In the genomic region with DNA sequence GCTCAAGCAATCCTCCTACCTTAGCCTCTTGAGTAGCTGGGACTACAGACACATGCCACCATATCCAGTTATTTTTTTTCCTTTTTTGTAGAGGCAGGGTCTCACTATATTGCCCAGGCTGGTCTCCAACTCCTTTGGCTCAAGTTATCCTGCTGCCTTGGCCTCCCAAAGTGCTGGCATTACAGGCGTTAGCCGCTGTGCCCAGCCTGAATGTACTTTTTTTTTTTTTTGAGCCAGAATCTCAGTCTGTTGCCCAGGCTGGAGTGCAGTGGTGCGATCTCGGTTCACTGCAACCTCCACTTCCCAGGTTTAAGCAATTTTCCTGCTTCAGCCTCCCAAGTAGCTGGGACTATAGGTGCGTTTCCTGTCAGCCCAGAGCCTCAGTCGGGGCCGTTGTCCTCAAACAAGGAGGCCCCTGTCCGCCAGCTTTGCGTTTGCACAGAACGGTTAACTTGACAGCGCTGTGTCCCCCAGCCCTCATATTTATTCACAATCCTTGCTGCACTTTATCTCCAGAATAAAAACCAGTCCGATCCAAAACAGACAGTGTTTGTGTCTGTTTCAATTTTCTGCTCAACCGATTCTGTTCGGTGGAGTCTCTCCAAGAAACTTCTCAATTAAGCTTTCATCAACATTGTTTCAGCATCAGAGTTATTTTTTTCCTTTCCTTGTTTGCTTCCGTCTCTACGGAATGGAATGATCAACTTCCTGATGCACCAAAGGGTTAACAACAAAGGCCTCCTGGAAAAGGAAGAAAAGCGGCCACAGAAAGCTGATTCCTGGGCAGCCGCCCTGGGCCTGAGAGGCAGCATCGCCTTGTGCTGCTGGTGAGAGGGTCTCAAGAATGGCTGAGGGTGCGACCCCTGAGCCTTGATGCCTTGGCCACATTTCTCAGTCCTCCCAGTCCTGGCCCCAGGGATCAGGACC, we compare ENCODE assay signal across 8 cellular contexts.
DNase-seq lines count a peak whose midpoint lies in the region; ATAC-seq and TF ChIP-seq lines count a peak whose summit lies in the region.

No MANE protein-coding gene starts in this region.

- TF ChIP-seq EP300 in gastroesophageal sphincter (IDR thresholded peaks at IDR 0.05), result no peak

- H3K9me3 Mint-ChIP-seq in T-helper 2 cell treated with Interferon-gamma antibody and Interleukin-4, amounts not matched to agents 5 μg/mL and 100 μg/mL, for 36 hours, result no peaks in the 10 kb centered on the region

- peaks cover 2% of the 10 kb centered on the region for H3K27me3 Mint-ChIP-seq in T-helper 2 cell treated with Interferon-gamma antibody and Interleukin-4, amounts not matched to agents 5 μg/mL and 100 μg/mL, for 36 hours (ENCODE audit: low read depth)

- peak overlapping the region; percentile 54 to 74 for H3K4me3 ChIP-seq in gastroesophageal sphincter

- peaks cover 0 to 38% (median 0%) of the 10 kb centered on the region in 3 donors for H3K4me1 ChIP-seq in gastroesophageal sphincter

- no peak for TF ChIP-seq POLR2A in gastroesophageal sphincter (IDR thresholded peaks at IDR 0.05)

- TF ChIP-seq CTCF in gastroesophageal sphincter (IDR thresholded peaks at IDR 0.05), result no peak

- ATAC-seq in gastroesophageal sphincter (no peak), HG03460 (IDR thresholded peaks at IDR 0.05; ENCODE audit: unreplicated experiment) (no peak)

- H3K9me3 ChIP-seq in gastroesophageal sphincter, result no peaks in the 10 kb centered on the region

- H3K4me3 Mint-ChIP-seq in T-helper 2 cell treated with Interferon-gamma antibody and Interleukin-4, amounts not matched to agents 5 μg/mL and 100 μg/mL, for 36 hours, result peak overlapping the region; percentile 92

- H3K27me3 ChIP-seq in gastroesophageal sphincter, result no peaks in the 10 kb centered on the region

- peak overlapping the region; percentile 89 for H3K27ac Mint-ChIP-seq in T-helper 2 cell treated with Interferon-gamma antibody and Interleukin-4, amounts not matched to agents 5 μg/mL and 100 μg/mL, for 36 hours

- no peaks in the 10 kb centered on the region for H3K36me3 ChIP-seq in gastroesophageal sphincter

- 11 to 25% methylated on average over 14 of the region's 20 CpGs for WGBS in gastroesophageal sphincter (ENCODE audit: low coverage in 1 of 2), 2 donors

- H3K4me1 Mint-ChIP-seq in T-helper 2 cell treated with Interferon-gamma antibody and Interleukin-4, amounts not matched to agents 5 μg/mL and 100 μg/mL, for 36 hours (ENCODE audit: low read depth), result peaks cover 27% of the 10 kb centered on the region

- H3K27ac ChIP-seq in gastroesophageal sphincter, result peak overlapping the region; percentile 16 to 70 (median 60)

- no peak for DNase-seq in T-helper 2 cell treated with Interferon-gamma antibody and Interleukin-4, amounts not matched to agents 5 μg/mL and 100 μg/mL, for 36 hours (ENCODE audit: low spot score)
- DNase-seq in T-helper 2 cell (no peak), UCSD-AML1 (lab: John Stamatoyannopoulos, UW; ENCODE audit: unreplicated experiment) (peak; percentile 11), retina (peak; percentile 68), GF-D8 (lab: John Stamatoyannopoulos, UW) (no peak), hippocampal formation (lab: John Stamatoyannopoulos, UW) (no peak)

- no peaks in the 10 kb centered on the region for H3K36me3 Mint-ChIP-seq in T-helper 2 cell treated with Interferon-gamma antibody and Interleukin-4, amounts not matched to agents 5 μg/mL and 100 μg/mL, for 36 hours (ENCODE audit: low read depth)

Comparison
In these comparisons a context has a peak if more than half of its experiments do, and no peak if none do; other contexts are left out.
1. DNase-seq: peak in UCSD-AML1 (single experiment) and retina (single experiment); none in T-helper 2 cell treated with Interferon-gamma antibody and Interleukin-4, amounts not matched to agents 5 μg/mL and 100 μg/mL, for 36 hours (single experiment), T-helper 2 cell (0 of 5), GF-D8 (single experiment) and hippocampal formation (0 of 2).